14 cellular contexts compared by ENCODE assay signal in genomic region chr2:149611100-149611820, GRCh38. TPM values are rescaled to one million over a fixed set of nuclear protein-coding genes. Genes with fewer than 3 reads are reported as not detected.
A peak's percentile ranks its signal among the peaks of the same experiment; 100 is the strongest.
DNase-seq lines count a peak whose midpoint lies in the region; ATAC-seq, FAIRE-seq and TF ChIP-seq lines count a peak whose summit lies in the region.
"Had no signal": no experiment of that assay in that cellular context is flagged by ENCODE, and none has a peak within 500 bp of the region (broad histone marks: within the 10 kb centered on the region; RNA-seq: fewer than 3 reads in every experiment).

No MANE protein-coding gene starts in this region.

- no peak for FAIRE-seq in HepG2 (lab: Jason Lieb, UNC)

- intact Hi-C loops in HepG2 (cut with micrococcal nuclease; ENCODE audit: unreplicated experiment) (no loop called here), Right ventricle myocardium superior (cut with DNase I) (no loop called here)

- peak; percentile 9 for DNase-seq in AG20443 (ENCODE audit: low spot score)
- no peak for DNase-seq in LNCaP clone FGC (ENCODE audit: low read depth)
- DNase-seq in astrocyte of the spinal cord (ENCODE audit: low read depth, low spot score), result no peak
- DNase-seq in HepG2 (ENCODE audit: low spot score), result no peak
- DNase-seq in epidermal melanocyte (ENCODE audit: insufficient read length, low spot score), result no peak
- DNase-seq in Right ventricle myocardium superior, result no peak
- DNase-seq: activated CD4-positive, CD25-positive, alpha-beta regulatory T cell treated with anti-CD3 and anti-CD28 coated beads, Interleukin-2, amount 50 U/mL, for 72 hours; activated naive CD4-positive, alpha-beta T cell; stimulated activated CD4-positive, alpha-beta T cell treated with anti-CD3 and anti-CD28 coated beads, Interleukin-4, amount 100 ng/mL, for 24 hours; substantia nigra had no signal

- peak; percentile 65 for ATAC-seq in HepG2
- ATAC-seq in GM19467 (IDR thresholded peaks at IDR 0.05; ENCODE audit: unreplicated experiment), result no peak
- no peak for ATAC-seq in Right ventricle myocardium superior (ENCODE audit: poor library complexity)
- ATAC-seq in HG03469 (IDR thresholded peaks at IDR 0.05; ENCODE audit: unreplicated experiment), result no peak

- in situ Hi-C loops in astrocyte of the spinal cord (cut with HindIII; ENCODE audit: low sequenced_read_pairs), result no loop called here
- in situ Hi-C loops in HepG2 (cut with HindIII; ENCODE audit: extremely low pct_ligation_motif_present, low pct_unique_long_range_greater_than_20kb), result no loop called here

- H4K20me1 ChIP-seq in HepG2 (ENCODE audit: insufficient read depth, low read length), result no peaks in the 10 kb centered on the region

- TF ChIP-seq POLR2A in HepG2 (IDR thresholded peaks at IDR 0.05; ENCODE audit: insufficient read depth in 1 of 2, low read depth in 2 of 2, low read length in 2 of 2), result no peak

- POLR2A ChIA-PET in HepG2 (lab: Yijun Ruan, JAX), result no interaction called here

- H3K9me3 ChIP-seq in HepG2 (ENCODE audit: low read length), result no peaks in the 10 kb centered on the region
- H3K9me3 ChIP-seq: neutrophil had no signal

- no peak overlapping the region for H3K4me2 ChIP-seq in HepG2 (ENCODE audit: low read depth, low read length)

- no peak overlapping the region for H3K4me3 ChIP-seq in LNCaP clone FGC (ENCODE audit: low read depth, low read length)
- no peak overlapping the region for H3K4me3 ChIP-seq in astrocyte of the spinal cord (ENCODE audit: low read depth, low read length)
- no peak overlapping the region for H3K4me3 ChIP-seq in HepG2 (replicated peaks in 1 of 3; ENCODE audit: insufficient read depth in 1 of 3, low read depth in 2 of 3, low read length in 3 of 3)

- H3K27ac ChIP-seq in HepG2 (ENCODE audit: extremely low read length, insufficient read depth, low read length), result no peak overlapping the region
- H3K27ac ChIP-seq: neutrophil, RWPE1 had no signal

- H3K79me2 ChIP-seq in HepG2 (ENCODE audit: insufficient read depth, low read length), result no peaks in the 10 kb centered on the region

- TF ChIP-seq EP300 in HepG2 (IDR thresholded peaks at IDR 0.05; ENCODE audit: low read depth in 2 of 2, low read length in 2 of 2) (no peak), HepG2 (CRISPR knock-in tag; IDR thresholded peaks at IDR 0.05; ENCODE audit: borderline replicate concordance) (no peak)

- H3K36me3 ChIP-seq in HepG2 (replicated peaks in 1 of 2; ENCODE audit: control insufficient read depth in 1 of 2, insufficient read depth in 2 of 2, low read length in 2 of 2), result no peaks in the 10 kb centered on the region; a peak in 1 of 5 replicates
- H3K36me3 ChIP-seq: neutrophil had no signal

- WGBS in HepG2 (ENCODE audit: low lambda C conversion rate), result 95% methylated on average over 7 of the region's 7 CpGs

- no peak overlapping the region for H2AFZ ChIP-seq in HepG2 (ENCODE audit: low read length)

- TF ChIP-seq CTCF in LNCaP clone FGC (IDR thresholded peaks at IDR 0.05; ENCODE audit: control insufficient read depth, extremely low read depth, insufficient read depth) (peak; percentile 38), astrocyte of the spinal cord (IDR thresholded peaks at IDR 0.05; ENCODE audit: low read depth, low read length) (peak; percentile 27), HepG2 (CRISPR knock-in tag; IDR thresholded peaks at IDR 0.05) (peak; percentile 33)

- no peaks in the 10 kb centered on the region for H3K27me3 ChIP-seq in HepG2 (ENCODE audit: control insufficient read depth in 1 of 2, insufficient read depth in 2 of 2, low read length in 2 of 2)

- BruUV-seq in HepG2 (replicated peaks; lab: Mats Ljungman, UMichigan), result no TSS peak

- TF ChIP-seq RAD21 in HepG2 (CRISPR knock-in tag; IDR thresholded peaks at IDR 0.05), result no peak

- H3K9ac ChIP-seq in HepG2 (ENCODE audit: insufficient read depth, low read depth, low read length), result no peak overlapping the region

- no peaks in the 10 kb centered on the region for H3K4me1 ChIP-seq in HepG2 (ENCODE audit: insufficient read depth, low read length)

- CTCF ChIA-PET in HepG2 (lab: Yijun Ruan, JAX; ENCODE audit: low intra/inter-chr PET ratio, low total read pairs), result no interaction called here

TF ChIP-seq in HepG2, 621 proteins besides CTCF, POLR2A, EP300 and RAD21 (continues in another document):
- no peak for TF ChIP-seq KDM5B (CRISPR knock-in tag; IDR thresholded peaks at IDR 0.05; ENCODE audit: borderline replicate concordance)
- TF ChIP-seq PAXIP1 (CRISPR knock-in tag; conservative IDR thresholded peaks at IDR 0.05), result no peak
- TF ChIP-seq GMEB1 (CRISPR knock-in tag; IDR thresholded peaks at IDR 0.05; ENCODE audit: borderline replicate concordance), result no peak
- no peak for TF ChIP-seq ZNF597 (CRISPR knock-in tag; IDR thresholded peaks at IDR 0.05)

RNA-seq across cellular contexts. Expression of gene MMADHC, which starts 23.7 kb away (rescaled TPM):
- total RNA-seq in HepG2 (2016; rRNA removed; fragmentation: Illumina TruSeq; extraction: Trizol) (210 and 304 TPM in 2 replicates), Right ventricle myocardium superior (115 TPM)
- total RNA-seq in HepG2 (2016; cell fraction: cytosol; rRNA removed; fragmentation: Illumina TruSeq; extraction: Trizol; ENCODE audit: low read depth), result 60.5 and 63.1 TPM in 2 replicates
- 211 and 325 TPM in 2 replicates for total RNA-seq in HepG2 (2016; cell fraction: insoluble cytoplasmic fraction; rRNA removed; fragmentation: Illumina TruSeq; extraction: Trizol)
- total RNA-seq in HepG2 (2016; cell fraction: membrane; rRNA removed; fragmentation: Illumina TruSeq; extraction: Trizol), result 113 and 123 TPM in 2 replicates
- total RNA-seq in HepG2 (2016; cell fraction: nucleus; rRNA removed; fragmentation: Illumina TruSeq; extraction: Trizol), result 92.8 and 108 TPM in 2 replicates
- 60.5 and 90.2 TPM in 2 replicates for polyA plus RNA-seq in HepG2 (2011; rRNA removed)
- polyA plus RNA-seq in HepG2 (2011; cell fraction: cytosol; rRNA removed), result 45.8 and 60.2 TPM in 2 replicates
- 17.7 and 21.2 TPM in 2 replicates for polyA plus RNA-seq in HepG2 (2011; cell fraction: nucleus; rRNA removed)
- 129 and 162 TPM in 2 replicates for polyA plus RNA-seq in HepG2 (2012)
- 46.3 and 52.4 TPM in 2 replicates for polyA plus RNA-seq in HepG2 (2016; cell fraction: cytosol; fragmentation: Illumina TruSeq; extraction: Trizol; ENCODE audit: low read depth)
- polyA plus RNA-seq in HepG2 (2016; cell fraction: insoluble cytoplasmic fraction; fragmentation: Illumina TruSeq; extraction: Trizol; ENCODE audit: low read depth), result 217 and 252 TPM in 2 replicates
- 79.1 and 79.5 TPM in 2 replicates for polyA plus RNA-seq in HepG2 (2016; cell fraction: membrane; fragmentation: Illumina TruSeq; extraction: Trizol; ENCODE audit: low read depth)
- 79.8 and 83.2 TPM in 2 replicates for polyA plus RNA-seq in HepG2 (2016; cell fraction: nucleus; fragmentation: Illumina TruSeq; extraction: Trizol; ENCODE audit: insufficient read depth, low read depth)
- polyA minus RNA-seq in HepG2 (2011; rRNA and poly(A)+ RNA removed; ENCODE audit: low replicate concordance), result 56.9 and 58.5 TPM in 2 replicates
- 65.8 and 69.6 TPM in 2 replicates for polyA minus RNA-seq in HepG2 (2011; cell fraction: cytosol; rRNA and poly(A)+ RNA removed)
- 83.3 and 106 TPM in 2 replicates for polyA minus RNA-seq in HepG2 (2011; cell fraction: nucleus; rRNA and poly(A)+ RNA removed)
